In the genomic region with DNA sequence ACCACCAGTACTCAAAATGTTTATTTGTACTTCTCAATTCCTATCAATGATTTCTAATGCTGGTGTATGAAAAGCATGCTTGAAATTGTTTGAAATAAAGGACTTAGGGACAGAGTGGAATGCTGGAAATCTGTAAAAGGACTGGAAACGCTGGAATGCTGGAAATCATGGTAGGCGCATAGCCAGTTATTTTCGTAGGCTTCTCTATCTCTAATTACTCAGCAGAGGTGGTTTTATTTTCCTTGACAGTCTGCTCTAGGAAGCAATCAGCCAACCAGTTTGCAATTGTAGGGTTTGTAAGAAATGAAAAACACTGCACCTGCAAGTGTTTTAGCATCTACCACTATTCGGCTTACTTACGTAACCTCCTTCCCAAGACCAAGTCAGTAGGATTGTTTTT, we compare ENCODE assay signal across 8 cellular contexts. TPM values are rescaled to one million over a fixed set of nuclear protein-coding genes. Genes with fewer than 3 reads are reported as not detected.
A peak's percentile ranks its signal among the peaks of the same experiment; 100 is the strongest.
DNase-seq lines count a peak whose midpoint lies in the region; ATAC-seq and TF ChIP-seq lines count a peak whose summit lies in the region.

No MANE protein-coding gene starts in this region.

- H3K79me2 ChIP-seq in GM23248 (ENCODE audit: insufficient read depth) = peaks cover 78% of the 10 kb centered on the region
- H3K79me2 ChIP-seq in fibroblast of lung (ENCODE audit: control insufficient read depth, insufficient read depth, low read length) = peaks cover 48% of the 10 kb centered on the region

- H3K9me2 ChIP-seq in GM23248 (ENCODE audit: insufficient read depth) = no peaks in the 10 kb centered on the region

- peak overlapping the region; percentile 80 for H3K27ac ChIP-seq in CD4-positive, alpha-beta T cell (ENCODE audit: low read depth, low read length)
- peak overlapping the region; percentile 77 for H3K27ac ChIP-seq in GM23248
- H3K27ac ChIP-seq in fibroblast of lung (ENCODE audit: insufficient read depth, low read length) = peak overlapping the region; percentile 94
- H3K27ac ChIP-seq in sigmoid colon = peak overlapping the region; percentile 86 to 94 (median 90)

- H4K20me1 ChIP-seq in GM23248 (ENCODE audit: insufficient read depth) (peaks cover 3% of the 10 kb centered on the region; the same call in 1 of the 2 replicates), fibroblast of lung (ENCODE audit: control insufficient read depth, extremely low read depth, insufficient read depth, low read length) (no peaks in the 10 kb centered on the region)

- ATAC-seq in CD4-positive, alpha-beta T cell (ENCODE audit: poor library complexity) = peak; percentile 2

- peaks cover 29% of the 10 kb centered on the region for H3K4me1 ChIP-seq in GM23248 (ENCODE audit: insufficient read depth)
- peaks cover 2% of the 10 kb centered on the region for H3K4me1 ChIP-seq in fibroblast of lung (ENCODE audit: control insufficient read depth, extremely low read depth, insufficient read depth, low read length)
- peaks cover 0 to 53% (median 32%) of the 10 kb centered on the region in 4 donors for H3K4me1 ChIP-seq in sigmoid colon

- peak overlapping the region; percentile 95 for H3K4me2 ChIP-seq in GM23248 (ENCODE audit: unreplicated experiment)
- H3K4me2 ChIP-seq in fibroblast of lung (ENCODE audit: extremely low read depth, insufficient read depth, low read length) = peak overlapping the region; percentile 93

- H3K4me3 Mint-ChIP-seq in CD4-positive, alpha-beta T cell = peak overlapping the region; percentile 99

- H3K4me1 Mint-ChIP-seq in CD4-positive, alpha-beta T cell (ENCODE audit: low read depth) = peaks cover 65% of the 10 kb centered on the region

- H3K9ac ChIP-seq in GM23248 (peak overlapping the region; percentile 96), fibroblast of lung (ENCODE audit: insufficient read depth, low read length) (peak overlapping the region; percentile 93)

- CTCF ChIA-PET in CD4-positive, alpha-beta T cell (lab: Charles Lee) = no interaction called here

- no peak for TF ChIP-seq EP300 in sigmoid colon (IDR thresholded peaks at IDR 0.05)

- H3K36me3 Mint-ChIP-seq in CD4-positive, alpha-beta T cell (ENCODE audit: low read depth) = peaks cover 50% of the 10 kb centered on the region

- POLR2A ChIA-PET in CD4-positive, alpha-beta T cell (lab: Charles Lee) = no interaction called here

- WGBS in GM23248 (ENCODE audit: low coverage in 1 of 2, low lambda C conversion rate in 2 of 2, missing lambda C conversion rate in 2 of 2), 2 experiments = 11 to 13% methylated on average over 5 of the region's 5 CpGs
- 5 to 11% methylated on average over 5 of the region's 5 CpGs for WGBS in sigmoid colon, 2 donors

- H3K36me3 ChIP-seq in GM23248 (ENCODE audit: low read depth) = peaks cover 10% of the 10 kb centered on the region
- no peaks in the 10 kb centered on the region for H3K36me3 ChIP-seq in fibroblast of lung (ENCODE audit: control insufficient read depth, insufficient read depth, low read length)
- peaks cover 0 to 14% (median 4%) of the 10 kb centered on the region in 4 donors for H3K36me3 ChIP-seq in sigmoid colon

- in situ Hi-C loops in GM23248 (cut with MboI) = no loop called here

- H3F3A ChIP-seq in GM23248 (ENCODE audit: insufficient read depth) = peaks cover under 1% of the 10 kb centered on the region; the same call in 1 of the 2 replicates

- H3K9me3 Mint-ChIP-seq in CD4-positive, alpha-beta T cell = no peaks in the 10 kb centered on the region

- TF ChIP-seq CTCF in CD4-positive, alpha-beta T cell (IDR thresholded peaks at IDR 0.05) = no peak
- TF ChIP-seq CTCF in fibroblast of lung (conservative IDR thresholded peaks at IDR 0.05 in 1 of 2, IDR thresholded peaks at IDR 0.05 in 1 of 2; ENCODE audit: low read depth in 1 of 2, low read length in 2 of 2) = no peak
- TF ChIP-seq CTCF in sigmoid colon (IDR thresholded peaks at IDR 0.05) = no peak
- no peak for TF ChIP-seq CTCF in GM10266 (IDR thresholded peaks at IDR 0.05; ENCODE audit: control insufficient read depth, insufficient read depth, low read depth, missing control alignments)

- no peaks in the 10 kb centered on the region for H3K27me3 ChIP-seq in CD4-positive, alpha-beta T cell (ENCODE audit: control insufficient read depth, insufficient read depth, low read length)
- H3K27me3 ChIP-seq in GM23248 (replicated peaks; ENCODE audit: insufficient read depth) (no peaks in the 10 kb centered on the region), fibroblast of lung (ENCODE audit: control insufficient read depth, insufficient read depth, low read length) (no peaks in the 10 kb centered on the region), sigmoid colon (no peaks in the 10 kb centered on the region)

- no peaks in the 10 kb centered on the region for H3K9me3 ChIP-seq in CD4-positive, alpha-beta T cell (ENCODE audit: control insufficient read depth, low read length)
- H3K9me3 ChIP-seq in GM23248 (ENCODE audit: low read depth) (no peaks in the 10 kb centered on the region), fibroblast of lung (ENCODE audit: control insufficient read depth, insufficient read depth, low read depth, low read length) (no peaks in the 10 kb centered on the region), sigmoid colon (no peaks in the 10 kb centered on the region)

- TF ChIP-seq POLR2A in sigmoid colon (IDR thresholded peaks at IDR 0.05) = no peak

- H3K27ac Mint-ChIP-seq in CD4-positive, alpha-beta T cell = peak overlapping the region; percentile 99

- intact Hi-C loops in CD4-positive, alpha-beta T cell (cut with DNase I, micrococcal nuclease) = loop anchor here (1.0 to 10.0 kb wide), 5 partner anchors 33 to 603 kb away; partner anchors contain the start of genes CCDC34 (in 2 of the 2), KIF18A (in 2 of the 2), METTL15 (in 2 of the 2) and LGR4 (in 1 of the 2)
- intact Hi-C loops in sigmoid colon (cut with DNase I) = loop anchor here (2.0 to 10.0 kb wide), 2 partner anchors 33 to 599 kb away; partner anchors contain the start of genes KIF18A, LGR4 and METTL15

- H3K27me3 Mint-ChIP-seq in CD4-positive, alpha-beta T cell = no peaks in the 10 kb centered on the region

- H3K4me3 ChIP-seq in GM23248 = peak overlapping the region; percentile 100
- peak overlapping the region; percentile 97 to 100 (median 98) for H3K4me3 ChIP-seq in fibroblast of lung (replicated peaks in 1 of 4; ENCODE audit: control extremely low read depth in 1 of 4, insufficient read depth in 1 of 4, low read depth in 3 of 4, low read length in 4 of 4)
- peak overlapping the region; percentile 74 to 88 (median 79) for H3K4me3 ChIP-seq in sigmoid colon

- H2AFZ ChIP-seq in GM23248 (peak overlapping the region; percentile 99), fibroblast of lung (ENCODE audit: low read length) (peak overlapping the region; percentile 93)

- DNase-seq in CD4-positive, alpha-beta T cell = no peak
- DNase-seq in GM23248 (no peak), RKO (ENCODE audit: low spot score) (peak; percentile 18), fibroblast of lung (ENCODE audit: low read depth in 2 of 2) (peak in 1 of 2 donors; percentile 52), sigmoid colon (no peak), GM10266 (ENCODE audit: extremely low spot score) (no peak)
- no peak for DNase-seq in stimulated activated CD8-positive, alpha-beta memory T cell treated with anti-CD3 and anti-CD28 coated beads, Interleukin-4, amount 100 ng/mL, for 48 hours
- no peak for DNase-seq in activated CD4-positive, alpha-beta T cell treated with anti-CD3 and anti-CD28 coated beads, Interleukin-2, amount 50 U/mL, for 1 hour

RNA-seq across cellular contexts. Expression of gene LIN7C, which starts 0.8 kb away (rescaled TPM):
- 10 to 100 TPM; 27.1 to 27.6 TPM for total RNA-seq in CD4-positive, alpha-beta T cell
- 47.0 and 51.1 TPM in 2 replicates for total RNA-seq in GM23248 (2014; rRNA removed; shearing (Covaris generic))
- polyA plus RNA-seq in GM23248 (2016; fragmentation: Nextera tagmentation; extraction: Ambion mirVana) = 43.0 and 45.1 TPM in 2 replicates
- total RNA-seq in fibroblast of lung = 58.6 and 62.6 TPM in 2 replicates
- 40.6 and 43.2 TPM in 2 replicates for polyA plus RNA-seq in fibroblast of lung
- polyA plus RNA-seq in fibroblast of lung (2012) = 10.4 and 14.5 TPM in 2 replicates
- polyA minus RNA-seq in fibroblast of lung (ENCODE audit: low replicate concordance) = 5.8 and 6.6 TPM in 2 replicates
- 10 to 100 TPM; 34.3 to 53.3 (median 48.9) TPM for total RNA-seq in sigmoid colon
- polyA plus RNA-seq in sigmoid colon = 10 to 100 TPM in 2 of 3 donors, 1 to 10 TPM in 1; 9.0 to 13.4 (median 12.1) TPM

RNA-seq across cellular contexts. Expression of gene LGR4, which starts 33.2 kb away (rescaled TPM):
- total RNA-seq in CD4-positive, alpha-beta T cell = under 1 TPM; 0.69 to 0.87 TPM
- total RNA-seq in GM23248 (2014; rRNA removed; shearing (Covaris generic)) = 58.6 and 59.2 TPM in 2 replicates
- polyA plus RNA-seq in GM23248 (2016; fragmentation: Nextera tagmentation; extraction: Ambion mirVana) (14.4 and 14.9 TPM in 2 replicates), fibroblast of lung (2.5 and 8.8 TPM in 2 replicates), sigmoid colon (10 to 100 TPM; 11.3 to 23.5 (median 12.6) TPM)
- total RNA-seq in fibroblast of lung (2.8 and 6.4 TPM in 2 replicates), sigmoid colon (10 to 100 TPM; 29.9 to 44.3 (median 38.6) TPM)
- polyA plus RNA-seq in fibroblast of lung (2012) = 1.7 and 6.8 TPM in 2 replicates
- 4.0 and 10.7 TPM in 2 replicates for polyA minus RNA-seq in fibroblast of lung (ENCODE audit: low replicate concordance)
